28 cellular contexts compared by ENCODE assay signal in the genomic region with DNA sequence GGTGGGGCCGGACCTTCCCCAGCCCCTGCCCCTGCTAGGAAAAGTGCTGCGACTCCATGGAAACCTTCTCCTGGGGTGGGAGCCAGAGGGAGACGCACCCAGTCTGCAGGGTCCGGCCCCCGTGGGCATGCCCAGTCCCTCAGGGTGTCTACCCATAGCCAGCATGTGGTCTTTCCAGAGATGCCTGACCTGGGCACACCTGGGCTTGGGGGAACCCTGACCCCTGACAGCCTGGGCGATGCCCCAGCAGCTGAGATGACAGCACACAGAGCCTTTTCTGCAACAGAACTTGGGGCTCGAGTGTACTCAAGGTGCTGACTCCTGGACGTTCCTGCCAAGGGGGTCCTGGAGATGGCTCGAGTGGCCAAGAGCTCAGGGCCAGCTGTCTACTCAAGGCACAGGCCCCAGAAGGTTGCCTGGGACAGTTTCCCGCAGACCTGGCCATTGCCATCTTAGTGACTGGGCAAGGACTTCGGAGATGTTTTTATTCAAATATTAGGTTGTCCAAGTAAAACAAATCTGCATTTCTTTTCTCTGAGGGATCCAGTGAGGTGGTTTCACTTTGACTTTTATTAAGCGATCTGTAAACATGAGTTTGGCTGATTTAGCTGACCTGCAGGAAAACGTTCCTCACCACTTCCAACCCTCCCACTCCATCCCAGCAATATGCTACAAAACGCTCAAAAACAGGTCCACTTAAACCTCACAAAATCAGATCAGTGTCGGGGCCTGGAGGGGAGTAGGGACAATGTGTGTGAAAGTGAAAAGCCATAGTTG.
DNase-seq lines count a peak whose midpoint lies in the region; ATAC-seq, FAIRE-seq and TF ChIP-seq lines count a peak whose summit lies in the region.
"Had no signal": no experiment of that assay in that cellular context is flagged by ENCODE, and none has a peak within 500 bp of the region (broad histone marks: within the 10 kb centered on the region; RNA-seq: fewer than 3 reads in every experiment).

No MANE protein-coding gene starts in this region.

- H2AFZ ChIP-seq in HepG2 (ENCODE audit: low read length) (no peak overlapping the region), neuronal stem cell (ENCODE audit: low read length) (no peak overlapping the region)
- H2AFZ ChIP-seq: GM23338 had no signal

- H3K4me3 ChIP-seq in HepG2 (replicated peaks in 1 of 3; ENCODE audit: insufficient read depth in 1 of 3, low read depth in 2 of 3, low read length in 3 of 3) (no peak overlapping the region), right lobe of liver (no peak overlapping the region), neuronal stem cell (ENCODE audit: low read length in 2 of 2) (peak overlapping the region in 1 of 2 donors; percentile 41)
- H3K4me3 ChIP-seq: GM23338, HAP-1, SJCRH30 had no signal

- POLR2A ChIA-PET in HepG2 (lab: Yijun Ruan, JAX): no interaction called here

- no peaks in the 10 kb centered on the region for H4K20me1 ChIP-seq in HepG2 (ENCODE audit: insufficient read depth, low read length)

- no peak overlapping the region for H4K8ac ChIP-seq in neuronal stem cell (ENCODE audit: low read depth, low read length)

- H3K14ac ChIP-seq in neuronal stem cell (ENCODE audit: low read length): no peak overlapping the region

- no peak overlapping the region for H4K91ac ChIP-seq in neuronal stem cell (ENCODE audit: low read depth, low read length, poor library complexity)

- in situ Hi-C loops in HepG2 (cut with HindIII; ENCODE audit: extremely low pct_ligation_motif_present, low pct_unique_long_range_greater_than_20kb): no loop called here
- in situ Hi-C loops in ACHN (cut with HindIII; ENCODE audit: low pct_ligation_motif_present, low pct_unique_long_range_greater_than_20kb, low sequenced_read_pairs): no loop called here

- no peak overlapping the region for H2BK12ac ChIP-seq in neuronal stem cell (ENCODE audit: low read length)

- DNase-seq in HepG2 (ENCODE audit: low spot score) (no peak), right lobe of liver (no peak), neuronal stem cell (ENCODE audit: low spot score) (no peak), GM10266 (ENCODE audit: extremely low spot score) (no peak), hepatic stellate cell (ENCODE audit: low spot score) (no peak), ACHN (no peak)
- DNase-seq: Caco-2; CD4-positive, alpha-beta memory T cell; DMS 273 treated with DMSO at 0.1 percent for 48 hours; DMS79 treated with DMSO at 0.1 percent for 48 hours; IMR-90; MV-4-11; NCI-H1105 treated with DMSO at 0.1 percent for 48 hours; NCI-H2029 treated with DMSO at 0.1 percent for 48 hours; NCI-H226; NCI-H510A treated with DMSO at 0.1 percent for 48 hours; NCI-H774; NK-92 treated with Interleukin-12 subunit alpha and Interleukin-12 subunit beta, amount 100 ng/mL, for 24 hours had no signal

- CTCF ChIA-PET in HepG2 (lab: Yijun Ruan, JAX; ENCODE audit: low intra/inter-chr PET ratio, low total read pairs): no interaction called here

- H3K9me3 ChIP-seq in HepG2 (ENCODE audit: low read length): no peaks in the 10 kb centered on the region
- H3K9me3 ChIP-seq in right lobe of liver: no peaks in the 10 kb centered on the region
- H3K9me3 ChIP-seq in neuronal stem cell (replicated peaks in 1 of 2; ENCODE audit: control insufficient read depth in 2 of 2, insufficient read depth in 1 of 2, low read depth in 1 of 2, low read length in 2 of 2): no peaks in the 10 kb centered on the region
- H3K9me3 ChIP-seq: Caco-2, HAP-1, SJCRH30 had no signal

- ATAC-seq in HepG2: no peak
- ATAC-seq in right lobe of liver: no peak
- ATAC-seq in esophagus mucosa: peak; percentile 15
- ATAC-seq in GM21825 (IDR thresholded peaks at IDR 0.05; ENCODE audit: unreplicated experiment): no peak
- ATAC-seq: GM23338 had no signal

- no peak for TF ChIP-seq CTCF in HepG2 (CRISPR knock-in tag; IDR thresholded peaks at IDR 0.05)
- TF ChIP-seq CTCF in right lobe of liver (IDR thresholded peaks at IDR 0.05): no peak
- TF ChIP-seq CTCF in GM10266 (IDR thresholded peaks at IDR 0.05; ENCODE audit: control insufficient read depth, insufficient read depth, low read depth, missing control alignments): no peak

- H2AK5ac ChIP-seq in neuronal stem cell (ENCODE audit: low read depth, low read length): peak overlapping the region; percentile 88

- H3K36me3 ChIP-seq in HepG2 (replicated peaks in 1 of 2; ENCODE audit: control insufficient read depth in 1 of 2, insufficient read depth in 2 of 2, low read length in 2 of 2) (no peaks in the 10 kb centered on the region), right lobe of liver (no peaks in the 10 kb centered on the region), neuronal stem cell (replicated peaks in 1 of 2; ENCODE audit: control insufficient read depth in 2 of 2, insufficient read depth in 2 of 2, low read length in 2 of 2) (peaks cover 0 to 2% of the 10 kb centered on the region in 2 donors)
- H3K36me3 ChIP-seq: HAP-1, SJCRH30 had no signal

- TF ChIP-seq EP300 in HepG2 (IDR thresholded peaks at IDR 0.05; ENCODE audit: low read depth in 2 of 2, low read length in 2 of 2) (no peak), HepG2 (CRISPR knock-in tag; IDR thresholded peaks at IDR 0.05; ENCODE audit: borderline replicate concordance) (no peak)

- TF ChIP-seq RAD21 in HepG2 (CRISPR knock-in tag; IDR thresholded peaks at IDR 0.05): no peak

- 94% methylated on average over 12 of the region's 15 CpGs for WGBS in HepG2 (ENCODE audit: low lambda C conversion rate)
- 72% methylated on average over 6 of the region's 15 CpGs for WGBS in right lobe of liver (ENCODE audit: insufficient coverage, low coverage, low lambda C conversion rate, missing lambda C conversion rate)
- no CpG with 5 or more reads among the region's 15 CpGs for WGBS in neuronal stem cell (ENCODE audit: extremely low coverage in 2 of 2, insufficient read length in 2 of 2, insufficient replicate concordance in 1 of 2), 2 donors

- H3K79me1 ChIP-seq in neuronal stem cell (ENCODE audit: low read depth, low read length): peaks cover 2% of the 10 kb centered on the region

- H2BK120ac ChIP-seq in neuronal stem cell (ENCODE audit: low read depth, low read length): no peak overlapping the region

- no TSS peak for BruUV-seq in HepG2 (replicated peaks; lab: Mats Ljungman, UMichigan)

- H3K27ac ChIP-seq in HepG2 (ENCODE audit: extremely low read length, insufficient read depth, low read length) (no peak overlapping the region), right lobe of liver (no peak overlapping the region), neuronal stem cell (replicated peaks; ENCODE audit: low read length) (no peak overlapping the region)
- H3K27ac ChIP-seq: 22Rv1, SJCRH30 had no signal

- TF ChIP-seq POLR2A in HepG2 (IDR thresholded peaks at IDR 0.05; ENCODE audit: insufficient read depth in 1 of 2, low read depth in 2 of 2, low read length in 2 of 2): no peak
- no peak for TF ChIP-seq POLR2A in right lobe of liver (IDR thresholded peaks at IDR 0.05)

- no peak overlapping the region for H3K4ac ChIP-seq in neuronal stem cell (ENCODE audit: low read length)

- peak overlapping the region; percentile 46 for H2BK5ac ChIP-seq in neuronal stem cell (ENCODE audit: low read length)

- intact Hi-C loops in HepG2 (cut with micrococcal nuclease; ENCODE audit: unreplicated experiment) (no loop called here), right lobe of liver (cut with DNase I) (no loop called here)

- H2BK15ac ChIP-seq in neuronal stem cell (ENCODE audit: low read length): no peak overlapping the region

- no peaks in the 10 kb centered on the region for H3K79me2 ChIP-seq in HepG2 (ENCODE audit: insufficient read depth, low read length)

- no peak overlapping the region for H3K4me2 ChIP-seq in HepG2 (ENCODE audit: low read depth, low read length)
- H3K4me2 ChIP-seq in neuronal stem cell (ENCODE audit: insufficient read depth, low read length, poor library complexity, severe bottlenecking): no peak overlapping the region
- H3K4me2 ChIP-seq: GM23338, KMS-11 had no signal

- no peaks in the 10 kb centered on the region for H3K27me3 ChIP-seq in HepG2 (ENCODE audit: control insufficient read depth in 1 of 2, insufficient read depth in 2 of 2, low read length in 2 of 2)
- H3K27me3 ChIP-seq in right lobe of liver: no peaks in the 10 kb centered on the region
- H3K27me3 ChIP-seq in neuronal stem cell (ENCODE audit: control insufficient read depth in 3 of 3, insufficient read depth in 3 of 3, low read depth in 1 of 3, low read length in 3 of 3): no peaks in the 10 kb centered on the region
- H3K27me3 ChIP-seq: SJCRH30 had no signal

- H3K18ac ChIP-seq in neuronal stem cell (ENCODE audit: low read length): no peak overlapping the region

- H3K23ac ChIP-seq in neuronal stem cell (ENCODE audit: low read depth, low read length, poor library complexity): no peak overlapping the region

- FAIRE-seq in HepG2 (lab: Jason Lieb, UNC): no peak
- FAIRE-seq: GM12891, HTR-8/SVneo, RCC 7860 had no signal

- H3K9ac ChIP-seq in HepG2 (ENCODE audit: insufficient read depth, low read depth, low read length) (no peak overlapping the region), neuronal stem cell (ENCODE audit: low read depth, low read length, poor library complexity) (no peak overlapping the region)
- H3K9ac ChIP-seq: KMS-11 had no signal

- peaks cover 7% of the 10 kb centered on the region; the same call in 1 of the 2 replicates for H3K4me1 ChIP-seq in HepG2 (ENCODE audit: insufficient read depth, low read length)
- H3K4me1 ChIP-seq in right lobe of liver: no peaks in the 10 kb centered on the region
- no peaks in the 10 kb centered on the region for H3K4me1 ChIP-seq in neuronal stem cell (ENCODE audit: control insufficient read depth in 2 of 2, insufficient read depth in 1 of 2, low read depth in 1 of 2, low read length in 2 of 2)
- H3K4me1 ChIP-seq: Caco-2, HAP-1 had no signal

TF ChIP-seq in HepG2, 621 proteins besides CTCF, POLR2A, EP300 and RAD21:
- peak; percentile 6 for TF ChIP-seq AGO2 (optimal IDR thresholded peaks at IDR 0.05; ENCODE audit: low read depth, low read length)
- TF ChIP-seq ADNP (CRISPR knock-in tag; IDR thresholded peaks at IDR 0.05): no peak
